14 cellular contexts compared by ENCODE assay signal in the genomic region with DNA sequence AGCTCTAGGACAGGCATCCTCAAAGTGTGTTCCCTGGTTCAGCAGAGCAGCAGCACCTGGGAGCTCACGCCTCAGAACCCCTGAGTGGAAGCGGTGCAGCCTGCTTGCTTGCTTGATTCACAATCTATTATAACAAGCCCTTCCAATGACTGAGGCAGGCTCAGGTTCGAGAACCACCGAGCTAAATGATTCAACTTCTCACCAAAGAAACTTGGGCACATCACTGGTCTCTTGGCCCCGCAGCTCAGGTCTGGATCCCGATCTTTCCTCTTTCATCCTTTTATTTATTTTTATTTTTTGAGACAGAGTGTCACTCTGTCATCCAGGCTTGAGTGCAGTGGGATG. TPM values are rescaled to one million over a fixed set of nuclear protein-coding genes. Genes with fewer than 3 reads are reported as not detected.
A peak's percentile ranks its signal among the peaks of the same experiment; 100 is the strongest.
DNase-seq lines count a peak whose midpoint lies in the region; ATAC-seq, FAIRE-seq and TF ChIP-seq lines count a peak whose summit lies in the region.
"Had no signal": no experiment of that assay in that cellular context is flagged by ENCODE, and none has a peak within 500 bp of the region (broad histone marks: within the 10 kb centered on the region; RNA-seq: fewer than 3 reads in every experiment).

No MANE protein-coding gene starts in this region.

- H3K27ac ChIP-seq in Panc1 (ENCODE audit: low read length), result peak overlapping the region; percentile 17; the same call in 1 of the 2 replicates
- no peak overlapping the region for H3K27ac ChIP-seq in endothelial cell of umbilical vein (ENCODE audit: insufficient read depth, low read depth, low read length)
- peak overlapping the region; percentile 82 to 94 (median 90) for H3K27ac ChIP-seq in gastrocnemius medialis
- H3K27ac ChIP-seq: colonic mucosa, left lung had no signal

- CTCF ChIA-PET in activated CD4-positive, alpha-beta T cell treated with anti-CD3 and anti-CD28 coated beads, Interleukin-2, amount 10 ng/mL, durations not matched to agents 7 days and 5 days (lab: Charles Lee), result interaction anchor here (1.2 to 1.7 kb wide), 3 partner anchors 10 to 12 kb away, joined by 3 to 7 read pairs (median 4); no protein-coding TSS in a partner anchor
- CTCF ChIA-PET in Panc1 (lab: Charles Lee) (no interaction called here), endothelial cell of umbilical vein (lab: Charles Lee) (interaction anchor here (0.6 to 1.9 kb wide), 2 partner anchors 12 to 34 kb away, joined by 3 to 12 read pairs; no protein-coding TSS in a partner anchor)

- no peak overlapping the region for H3K4me2 ChIP-seq in endothelial cell of umbilical vein (ENCODE audit: insufficient read depth, low read length)

- H3K4me1 ChIP-seq in Panc1 (ENCODE audit: control insufficient read depth, insufficient read depth, low read length) (peaks cover 18% of the 10 kb centered on the region), endothelial cell of umbilical vein (ENCODE audit: control insufficient read depth, extremely low read depth, insufficient read depth, low read length) (no peaks in the 10 kb centered on the region), gastrocnemius medialis (peaks cover 38 to 41% of the 10 kb centered on the region in 2 donors)
- H3K4me1 ChIP-seq: colonic mucosa had no signal

- intact Hi-C loops in Panc1 (cut with micrococcal nuclease; ENCODE audit: unreplicated experiment), result no loop called here
- intact Hi-C loops in endothelial cell of umbilical vein (cut with micrococcal nuclease), result no loop called here
- intact Hi-C loops in gastrocnemius medialis (cut with DNase I; ENCODE audit: low total_unique reads), result loop anchor here (2.0 to 5.0 kb wide), 2 partner anchors 24 to 95 kb away; partner anchors contain the start of genes CLUH and PAFAH1B1

- peaks cover 18% of the 10 kb centered on the region for H3K4me1 Mint-ChIP-seq in activated CD4-positive, alpha-beta T cell treated with anti-CD3 and anti-CD28 coated beads, Interleukin-2, amount 10 ng/mL, durations not matched to agents 7 days and 5 days

- no peak overlapping the region for H2AFZ ChIP-seq in endothelial cell of umbilical vein (ENCODE audit: low read depth, low read length)

- in situ Hi-C loops in Panc1 (cut with HindIII; ENCODE audit: low pct_unique_long_range_greater_than_20kb, low sequenced_read_pairs), result no loop called here
- in situ Hi-C loops in gastrocnemius medialis (cut with MboI; ENCODE audit: low sequenced_read_pairs in 4 of 4), result no loop called here

- H3K27me3 ChIP-seq in Panc1 (ENCODE audit: control insufficient read depth, insufficient read depth, low read length), result no peaks in the 10 kb centered on the region
- H3K27me3 ChIP-seq in endothelial cell of umbilical vein (ENCODE audit: control insufficient read depth in 2 of 2, insufficient read depth in 2 of 2, low read length in 2 of 2), result no peaks in the 10 kb centered on the region
- no peaks in the 10 kb centered on the region for H3K27me3 ChIP-seq in gastrocnemius medialis
- H3K27me3 ChIP-seq: colonic mucosa, left lung, MG63 had no signal

- POLR2A ChIA-PET in activated CD4-positive, alpha-beta T cell treated with anti-CD3 and anti-CD28 coated beads, Interleukin-2, amount 10 ng/mL, durations not matched to agents 7 days and 5 days (lab: Charles Lee), result no interaction called here
- POLR2A ChIA-PET in Panc1 (lab: Charles Lee) (no interaction called here), endothelial cell of umbilical vein (lab: Charles Lee) (no interaction called here)

- H3K79me2 ChIP-seq in endothelial cell of umbilical vein (ENCODE audit: control insufficient read depth, insufficient read depth, low read length), result peaks cover 2% of the 10 kb centered on the region

- H3K4me3 Mint-ChIP-seq in activated CD4-positive, alpha-beta T cell treated with anti-CD3 and anti-CD28 coated beads, Interleukin-2, amount 10 ng/mL, durations not matched to agents 7 days and 5 days, result no peak overlapping the region

- FAIRE-seq in endothelial cell of umbilical vein (lab: Jason Lieb, UNC), result no peak

- BruUV-seq in Panc1 (replicated peaks; lab: Mats Ljungman, UMichigan), result no TSS peak
- no TSS peak for BruUV-seq in endothelial cell of umbilical vein (replicated peaks; lab: Mats Ljungman, UMichigan)

- no peaks in the 10 kb centered on the region for H3K9me3 Mint-ChIP-seq in activated CD4-positive, alpha-beta T cell treated with anti-CD3 and anti-CD28 coated beads, Interleukin-2, amount 10 ng/mL, durations not matched to agents 7 days and 5 days

- peak overlapping the region; percentile 31 for H3K27ac Mint-ChIP-seq in activated CD4-positive, alpha-beta T cell treated with anti-CD3 and anti-CD28 coated beads, Interleukin-2, amount 10 ng/mL, durations not matched to agents 7 days and 5 days

- peaks cover 8% of the 10 kb centered on the region for H3K36me3 ChIP-seq in Panc1 (ENCODE audit: control insufficient read depth, insufficient read depth, low read length)
- H3K36me3 ChIP-seq in endothelial cell of umbilical vein (ENCODE audit: control insufficient read depth in 2 of 2, extremely low read depth in 1 of 2, insufficient read depth in 2 of 2, low read length in 2 of 2), result peaks cover 4 to 10% of the 10 kb centered on the region in 2 experiments
- H3K36me3 ChIP-seq in gastrocnemius medialis, result peaks cover 0 to 45% of the 10 kb centered on the region in 2 donors

- no peaks in the 10 kb centered on the region for H3K9me1 ChIP-seq in endothelial cell of umbilical vein (replicated peaks; ENCODE audit: control insufficient read depth, extremely low read depth, insufficient read depth, low read length)

- H3K36me3 Mint-ChIP-seq in activated CD4-positive, alpha-beta T cell treated with anti-CD3 and anti-CD28 coated beads, Interleukin-2, amount 10 ng/mL, durations not matched to agents 7 days and 5 days (ENCODE audit: low read depth), result peaks cover 26% of the 10 kb centered on the region

- H3K27me3 Mint-ChIP-seq in activated CD4-positive, alpha-beta T cell treated with anti-CD3 and anti-CD28 coated beads, Interleukin-2, amount 10 ng/mL, durations not matched to agents 7 days and 5 days, result no peaks in the 10 kb centered on the region

- peaks cover 3% of the 10 kb centered on the region for H4K20me1 ChIP-seq in endothelial cell of umbilical vein (replicated peaks; ENCODE audit: control insufficient read depth, extremely low read depth, insufficient read depth, low read length)

- H3K4me3 ChIP-seq in Panc1 (ENCODE audit: low read depth in 2 of 2, low read length in 2 of 2) (no peak overlapping the region), endothelial cell of umbilical vein (replicated peaks in 1 of 3; ENCODE audit: insufficient read depth in 1 of 3, low read depth in 1 of 3, low read length in 3 of 3) (no peak overlapping the region), gastrocnemius medialis (no peak overlapping the region)
- H3K4me3 ChIP-seq: colonic mucosa, left lung, MG63 had no signal

- DNase-seq in activated CD4-positive, alpha-beta T cell treated with anti-CD3 and anti-CD28 coated beads, Interleukin-2, amount 10 ng/mL, durations not matched to agents 7 days and 5 days, result no peak
- no peak for DNase-seq in activated CD4-positive, alpha-beta T cell treated with anti-CD3 and anti-CD28 coated beads for 1 hour
- DNase-seq in Panc1 (ENCODE audit: low read depth, low spot score) (no peak), endothelial cell of umbilical vein (ENCODE audit: low read depth, low spot score) (no peak), gastrocnemius medialis (no peak), NCI-H1694 treated with DMSO at 0.1 percent for 48 hours (lab: John Stamatoyannopoulos, UW) (no peak), NCI-H345 treated with DMSO at 0.1 percent for 48 hours (lab: John Stamatoyannopoulos, UW; ENCODE audit: unreplicated experiment) (no peak)
- DNase-seq in activated CD4-positive, alpha-beta T cell treated with anti-CD3 and anti-CD28 coated beads, Interleukin-2, amount 50 U/mL, for 4 hours, result no peak
- DNase-seq: ACHN, activated gamma-delta T cell treated with Interleukin-2 at 50 U/mL for 16 hours, NCI-H226 had no signal

- TF ChIP-seq POLR2A in endothelial cell of umbilical vein (IDR thresholded peaks at IDR 0.05; ENCODE audit: low read depth, low read length) (no peak), gastrocnemius medialis (IDR thresholded peaks at IDR 0.05) (no peak)

- H3K9me3 ChIP-seq in Panc1 (ENCODE audit: control insufficient read depth, insufficient read depth, low read depth, low read length) (no peaks in the 10 kb centered on the region), endothelial cell of umbilical vein (replicated peaks; ENCODE audit: control insufficient read depth, insufficient read depth, low read length) (no peaks in the 10 kb centered on the region), gastrocnemius medialis (no peaks in the 10 kb centered on the region)
- H3K9me3 ChIP-seq: colonic mucosa, left lung, MG63 had no signal

- TF ChIP-seq CTCF in Panc1 (IDR thresholded peaks at IDR 0.05), result no peak
- no peak for TF ChIP-seq CTCF in endothelial cell of umbilical vein (IDR thresholded peaks at IDR 0.05; ENCODE audit: extremely low read depth in 1 of 2, insufficient read depth in 1 of 2, low read depth in 1 of 2, low read length in 2 of 2)
- TF ChIP-seq CTCF in gastrocnemius medialis (IDR thresholded peaks at IDR 0.05 in 4 of 5, conservative IDR thresholded peaks at IDR 0.05 in 1 of 5), result no peak

- H3K9ac ChIP-seq in endothelial cell of umbilical vein (replicated peaks; ENCODE audit: extremely low read depth, insufficient read depth, low read length), result no peak overlapping the region

- ATAC-seq in Panc1 (no peak), gastrocnemius medialis (no peak)

- dilution Hi-C loops in endothelial cell of umbilical vein (cut with MboI; ENCODE audit: extremely low pct_ligation_motif_present, low sequenced_read_pairs), result no loop called here

TF ChIP-seq in endothelial cell of umbilical vein, 7 proteins besides CTCF, POLR2A, EP300 and RAD21:
- TF ChIP-seq, protein P1, sequence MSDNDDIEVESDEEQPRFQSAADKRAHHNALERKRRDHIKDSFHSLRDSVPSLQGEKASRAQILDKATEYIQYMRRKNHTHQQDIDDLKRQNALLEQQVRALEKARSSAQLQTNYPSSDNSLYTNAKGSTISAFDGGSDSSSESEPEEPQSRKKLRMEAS (IDR thresholded peaks at IDR 0.05; ENCODE audit: insufficient read depth, insufficient read length), result no peak
- TF ChIP-seq POLR2AphosphoS5 (IDR thresholded peaks at IDR 0.05; ENCODE audit: insufficient read depth, low read depth, low read length), result peak; percentile 40

RNA-seq across cellular contexts. Expression of gene CLUH, which starts 24.5 kb away (rescaled TPM):
- total RNA-seq in activated CD4-positive, alpha-beta T cell treated with anti-CD3 and anti-CD28 coated beads, Interleukin-2, amount 10 ng/mL, durations not matched to agents 7 days and 5 days, result 10 to 100 TPM; 44.8 to 55.9 TPM
- 119 TPM for total RNA-seq in Panc1 (2021; ENCODE audit: unreplicated experiment)
- 115 TPM for polyA plus RNA-seq in Panc1 (2012; ENCODE audit: insufficient read length)
- total RNA-seq in endothelial cell of umbilical vein, result 66.2 and 80.7 TPM in 2 replicates
- polyA plus RNA-seq in endothelial cell of umbilical vein, result 33.8 and 49.8 TPM in 2 replicates
- 22.6 and 29.9 TPM in 2 replicates for polyA plus RNA-seq in endothelial cell of umbilical vein (2011; cell fraction: cytosol; rRNA removed)
- 168 and 174 TPM in 2 replicates for polyA plus RNA-seq in endothelial cell of umbilical vein (2011; cell fraction: nucleus; rRNA removed)
- polyA plus RNA-seq in endothelial cell of umbilical vein (2012), result 65.8 and 67.4 TPM in 2 replicates
- 29.4 and 30.1 TPM in 2 replicates for polyA minus RNA-seq in endothelial cell of umbilical vein
- polyA minus RNA-seq in endothelial cell of umbilical vein (2011; cell fraction: cytosol; rRNA and poly(A)+ RNA removed), result 36.4 TPM
- 26.1 and 50.0 TPM in 2 replicates for polyA minus RNA-seq in endothelial cell of umbilical vein (2011; cell fraction: nucleus; rRNA and poly(A)+ RNA removed)
- 100 to 1,000 TPM; 104 to 286 (median 211) TPM for total RNA-seq in gastrocnemius medialis
